ENCODE assay signal across 16 cellular contexts in genomic region chr7:135733603-135734342, GRCh38. TPM values are rescaled to one million over a fixed set of nuclear protein-coding genes. Genes with fewer than 3 reads are reported as not detected.
DNase-seq lines count a peak whose midpoint lies in the region; ATAC-seq and TF ChIP-seq lines count a peak whose summit lies in the region.
"Had no signal": no experiment of that assay in that cellular context is flagged by ENCODE, and none has a peak within 500 bp of the region (broad histone marks: within the 10 kb centered on the region; RNA-seq: fewer than 3 reads in every experiment).

No MANE protein-coding gene starts in this region.

- H2AFZ ChIP-seq in mesenchymal stem cell (ENCODE audit: low read depth, low read length): no peak overlapping the region

- H3K36me3 ChIP-seq in mesenchymal stem cell (ENCODE audit: control insufficient read depth in 1 of 2, insufficient read depth in 2 of 2, low read depth in 1 of 2, low read length in 2 of 2) (peaks cover 0 to 89% of the 10 kb centered on the region in 2 experiments), upper lobe of right lung (no peaks in the 10 kb centered on the region)
- H3K36me3 ChIP-seq: BLaER1 treated with 17β-estradiol and CSF1 and Interleukin-3, amounts not matched to agents 10 nM and 100 nM had no signal

- TF ChIP-seq CTCF in natural killer cell (IDR thresholded peaks at IDR 0.05) (no peak), upper lobe of right lung (IDR thresholded peaks at IDR 0.05) (no peak), glutamatergic neuron (IDR thresholded peaks at IDR 0.05; ENCODE audit: partially characterized antibody, unreplicated experiment) (no peak)

- H3K23ac ChIP-seq in mesenchymal stem cell (ENCODE audit: low read length in 2 of 2): no peak overlapping the region

- no peak overlapping the region for H3K14ac ChIP-seq in mesenchymal stem cell (ENCODE audit: low read length in 2 of 2)

- no peak overlapping the region for H2AK5ac ChIP-seq in mesenchymal stem cell (ENCODE audit: low read length, severe bottlenecking)

- no peaks in the 10 kb centered on the region for H3K9me3 Mint-ChIP-seq in natural killer cell treated with Interleukin-12 subunit alpha and Interleukin-12 subunit beta and Interleukin-15 and Interleukin-18, amount 100 ng/mL, for 72 hours
- H3K9me3 Mint-ChIP-seq in natural killer cell (no peaks in the 10 kb centered on the region), glutamatergic neuron (ENCODE audit: unreplicated experiment) (no peaks in the 10 kb centered on the region)
- H3K9me3 Mint-ChIP-seq: CD4-positive, CD25-positive, alpha-beta regulatory T cell had no signal

- H2BK5ac ChIP-seq in mesenchymal stem cell (ENCODE audit: low read depth, low read length, poor library complexity, severe bottlenecking): no peak overlapping the region

- no peak overlapping the region for H3K18ac ChIP-seq in mesenchymal stem cell (ENCODE audit: low read depth in 1 of 2, low read length in 2 of 2)

- no peak overlapping the region for H3K27ac ChIP-seq in mesenchymal stem cell (ENCODE audit: low read length, poor library complexity, severe bottlenecking)
- H3K27ac ChIP-seq in upper lobe of right lung: no peak overlapping the region
- H3K27ac ChIP-seq: BLaER1 treated with 17β-estradiol and CSF1 and Interleukin-3, amounts not matched to agents 10 nM and 100 nM had no signal

- ATAC-seq in natural killer cell treated with Interleukin-12 subunit alpha and Interleukin-12 subunit beta and Interleukin-15 and Interleukin-18, amount 100 ng/mL, for 72 hours: peak; percentile 31 to 40
- no peak for ATAC-seq in natural killer cell
- ATAC-seq in upper lobe of right lung: peak; percentile 23
- no peak for ATAC-seq in GM21526 (IDR thresholded peaks at IDR 0.05; ENCODE audit: low FRiP score, unreplicated experiment)
- ATAC-seq in GM18868 (IDR thresholded peaks at IDR 0.05; ENCODE audit: unreplicated experiment): no peak
- ATAC-seq: HCT116, HepG2 had no signal

- H3K9me3 ChIP-seq in mesenchymal stem cell (ENCODE audit: control insufficient read depth, low read length): no peaks in the 10 kb centered on the region
- no peaks in the 10 kb centered on the region for H3K9me3 ChIP-seq in upper lobe of right lung
- H3K9me3 ChIP-seq: BLaER1 treated with 17β-estradiol and CSF1 and Interleukin-3, amounts not matched to agents 10 nM and 100 nM had no signal

- no peaks in the 10 kb centered on the region for H3K36me3 Mint-ChIP-seq in natural killer cell treated with Interleukin-12 subunit alpha and Interleukin-12 subunit beta and Interleukin-15 and Interleukin-18, amount 100 ng/mL, for 72 hours
- H3K36me3 Mint-ChIP-seq in natural killer cell (no peaks in the 10 kb centered on the region), glutamatergic neuron (ENCODE audit: unreplicated experiment) (no peaks in the 10 kb centered on the region)
- H3K36me3 Mint-ChIP-seq: CD4-positive, CD25-positive, alpha-beta regulatory T cell had no signal

- H2BK12ac ChIP-seq in mesenchymal stem cell (ENCODE audit: low read length in 2 of 2): no peak overlapping the region

- H3K4ac ChIP-seq in mesenchymal stem cell (ENCODE audit: low read depth in 1 of 2, low read length in 2 of 2): no peak overlapping the region

- no peak for DNase-seq in natural killer cell treated with Interleukin-12 subunit alpha and Interleukin-12 subunit beta and Interleukin-15 and Interleukin-18, amount 100 ng/mL, for 72 hours (ENCODE audit: low spot score)
- DNase-seq in natural killer cell (no peak), SK-MEL-5 (ENCODE audit: low read depth, low spot score) (peak; percentile 25), mesenchymal stem cell (no peak), upper lobe of right lung (no peak), glutamatergic neuron (no peak)
- DNase-seq: ACHN; CD4-positive, CD25-positive, alpha-beta regulatory T cell had no signal

- H3K27me3 ChIP-seq in mesenchymal stem cell (ENCODE audit: control insufficient read depth in 1 of 2, insufficient read depth in 1 of 2, low read length in 2 of 2) (peaks cover 0 to 7% of the 10 kb centered on the region in 2 experiments), upper lobe of right lung (no peaks in the 10 kb centered on the region)
- H3K27me3 ChIP-seq: BLaER1 treated with 17β-estradiol and CSF1 and Interleukin-3, amounts not matched to agents 10 nM and 100 nM had no signal

- no peak overlapping the region for H3K4me3 Mint-ChIP-seq in natural killer cell treated with Interleukin-12 subunit alpha and Interleukin-12 subunit beta and Interleukin-15 and Interleukin-18, amount 100 ng/mL, for 72 hours
- H3K4me3 Mint-ChIP-seq in natural killer cell (no peak overlapping the region), glutamatergic neuron (ENCODE audit: unreplicated experiment) (no peak overlapping the region)
- H3K4me3 Mint-ChIP-seq: CD4-positive, CD25-positive, alpha-beta regulatory T cell had no signal

- no peak overlapping the region for H4K8ac ChIP-seq in mesenchymal stem cell (ENCODE audit: low read length)

- no peak overlapping the region for H4K91ac ChIP-seq in mesenchymal stem cell (ENCODE audit: low read length)

- H2BK120ac ChIP-seq in mesenchymal stem cell (ENCODE audit: low read depth, low read length): no peak overlapping the region

- intact Hi-C loops in natural killer cell (cut with micrococcal nuclease) (no loop called here), upper lobe of right lung (cut with DNase I) (no loop called here)

- peaks cover 9 to 22% of the 10 kb centered on the region in 2 donors for H3K27me3 Mint-ChIP-seq in natural killer cell treated with Interleukin-12 subunit alpha and Interleukin-12 subunit beta and Interleukin-15 and Interleukin-18, amount 100 ng/mL, for 72 hours
- H3K27me3 Mint-ChIP-seq in natural killer cell (ENCODE audit: low read depth in 2 of 2) (peaks cover 0 to 3% of the 10 kb centered on the region in 2 donors), glutamatergic neuron (ENCODE audit: unreplicated experiment) (peaks cover 1% of the 10 kb centered on the region)

- H3K4me1 Mint-ChIP-seq in natural killer cell treated with Interleukin-12 subunit alpha and Interleukin-12 subunit beta and Interleukin-15 and Interleukin-18, amount 100 ng/mL, for 72 hours (ENCODE audit: low read depth in 2 of 2): no peaks in the 10 kb centered on the region
- H3K4me1 Mint-ChIP-seq in natural killer cell (no peaks in the 10 kb centered on the region), glutamatergic neuron (ENCODE audit: low read depth, unreplicated experiment) (peaks cover 3% of the 10 kb centered on the region)

- 90% methylated on average over 21 of the region's 21 CpGs for WGBS in mesenchymal stem cell

- in situ Hi-C loops in SK-MEL-5 (cut with HindIII; ENCODE audit: low pct_unique_long_range_greater_than_20kb, low sequenced_read_pairs): no loop called here

- H3K79me1 ChIP-seq in mesenchymal stem cell (replicated peaks; ENCODE audit: low read length, poor library complexity, severe bottlenecking): no peaks in the 10 kb centered on the region

- H3K27ac Mint-ChIP-seq in natural killer cell treated with Interleukin-12 subunit alpha and Interleukin-12 subunit beta and Interleukin-15 and Interleukin-18, amount 100 ng/mL, for 72 hours: no peak overlapping the region
- no peak overlapping the region for H3K27ac Mint-ChIP-seq in natural killer cell
- H3K27ac Mint-ChIP-seq in glutamatergic neuron (ENCODE audit: unreplicated experiment): no peak overlapping the region
- H3K27ac Mint-ChIP-seq: CD4-positive, CD25-positive, alpha-beta regulatory T cell had no signal

- H3K4me1 ChIP-seq in mesenchymal stem cell (ENCODE audit: control insufficient read depth, insufficient read depth, low read depth, low read length): no peaks in the 10 kb centered on the region
- H3K4me1 ChIP-seq in upper lobe of right lung: no peaks in the 10 kb centered on the region
- H3K4me1 ChIP-seq: BLaER1 treated with 17β-estradiol and CSF1 and Interleukin-3, amounts not matched to agents 10 nM and 100 nM had no signal

- H3K4me3 ChIP-seq in mesenchymal stem cell (ENCODE audit: insufficient read depth in 1 of 2, low read depth in 1 of 2, low read length in 2 of 2) (no peak overlapping the region), upper lobe of right lung (no peak overlapping the region)
- H3K4me3 ChIP-seq: BLaER1 treated with 17β-estradiol and CSF1 and Interleukin-3, amounts not matched to agents 10 nM and 100 nM had no signal

- H3K9ac ChIP-seq in mesenchymal stem cell (ENCODE audit: low read length): no peak overlapping the region
- H3K9ac ChIP-seq: BLaER1 treated with 17β-estradiol and CSF1 and Interleukin-3, amounts not matched to agents 10 nM and 100 nM had no signal

- H3K4me2 ChIP-seq in mesenchymal stem cell (ENCODE audit: low read length, poor library complexity, severe bottlenecking): no peak overlapping the region
- H3K4me2 ChIP-seq: BLaER1 treated with 17β-estradiol and CSF1 and Interleukin-3, amounts not matched to agents 10 nM and 100 nM had no signal

- peak overlapping the region; percentile 26 for H2BK15ac ChIP-seq in mesenchymal stem cell (ENCODE audit: low read depth, poor library complexity, severe bottlenecking)

RNA-seq across cellular contexts. Expression of gene SLC13A4, which starts 5.8 kb away (rescaled TPM):
- not detected for total RNA-seq in natural killer cell treated with Interleukin-12 subunit alpha and Interleukin-12 subunit beta and Interleukin-15 and Interleukin-18, amount 100 ng/mL, for 72 hours
- total RNA-seq in natural killer cell: not detected
- 0.21 TPM in 1 of 2 replicates, not detected in the other for total RNA-seq in SK-MEL-5 (2014; rRNA removed; shearing (Covaris generic))
- not detected in 2 replicates for polyA plus RNA-seq in SK-MEL-5 (2015; cell fraction: cytosol; rRNA removed)
- not detected in 2 replicates for polyA plus RNA-seq in SK-MEL-5 (2015; cell fraction: nucleus; rRNA removed)
- polyA plus RNA-seq in mesenchymal stem cell (2013, experiment 1 of 2): not detected
- polyA plus RNA-seq in mesenchymal stem cell (2013, experiment 2 of 2): 0.05 TPM
- total RNA-seq in upper lobe of right lung: not detected
- not detected for total RNA-seq in glutamatergic neuron (ENCODE audit: unreplicated experiment)
- total RNA-seq: A172; CD4-positive, CD25-positive, alpha-beta regulatory T cell; Daoy; H4; HepG2 had no signal

RNA-seq across cellular contexts. Expression of gene FAM180A, which starts 14.8 kb away (rescaled TPM):
- not detected for total RNA-seq in natural killer cell treated with Interleukin-12 subunit alpha and Interleukin-12 subunit beta and Interleukin-15 and Interleukin-18, amount 100 ng/mL, for 72 hours
- total RNA-seq in natural killer cell: not detected
- total RNA-seq in SK-MEL-5 (2014; rRNA removed; shearing (Covaris generic)): 0.43 TPM in 1 of 2 replicates, not detected in the other
- 0.33 and 0.38 TPM in 2 replicates for polyA plus RNA-seq in SK-MEL-5 (2015; cell fraction: cytosol; rRNA removed)
- not detected in 2 replicates for polyA plus RNA-seq in SK-MEL-5 (2015; cell fraction: nucleus; rRNA removed)
- not detected for polyA plus RNA-seq in mesenchymal stem cell (2013, experiment 1 of 2)
- not detected for polyA plus RNA-seq in mesenchymal stem cell (2013, experiment 2 of 2)
- 6.8 TPM for total RNA-seq in upper lobe of right lung
- total RNA-seq in glutamatergic neuron (ENCODE audit: unreplicated experiment): not detected
- total RNA-seq: CD4-positive, CD25-positive, alpha-beta regulatory T cell; Daoy; HepG2 had no signal
- polyA plus RNA-seq: CD4-positive, CD25-positive, alpha-beta regulatory T cell; HepG2 had no signal

Comparison
In these comparisons a context has a peak if more than half of its experiments do, and no peak if none do; other contexts are left out.
1. ATAC-seq: peak in natural killer cell treated with Interleukin-12 subunit alpha and Interleukin-12 subunit beta and Interleukin-15 and Interleukin-18, amount 100 ng/mL, for 72 hours (2 of 2) and upper lobe of right lung (single experiment); none in natural killer cell (0 of 3), GM21526 (single experiment) and GM18868 (single experiment).